1 cellular context compared by ENCODE assay signal in genomic region chr2:111883661-111884591, GRCh38.
TF ChIP-seq lines count a peak whose summit lies in the region.

ANAPC1 (minus strand) TSS chr2:111884193; CDS start chr2:111880825, 3,368 bp downstream.

TF ChIP-seq in K562, 482 proteins besides CTCF, POLR2A, EP300 and RAD21 (continued from another document):
- TF ChIP-seq, protein P1, sequence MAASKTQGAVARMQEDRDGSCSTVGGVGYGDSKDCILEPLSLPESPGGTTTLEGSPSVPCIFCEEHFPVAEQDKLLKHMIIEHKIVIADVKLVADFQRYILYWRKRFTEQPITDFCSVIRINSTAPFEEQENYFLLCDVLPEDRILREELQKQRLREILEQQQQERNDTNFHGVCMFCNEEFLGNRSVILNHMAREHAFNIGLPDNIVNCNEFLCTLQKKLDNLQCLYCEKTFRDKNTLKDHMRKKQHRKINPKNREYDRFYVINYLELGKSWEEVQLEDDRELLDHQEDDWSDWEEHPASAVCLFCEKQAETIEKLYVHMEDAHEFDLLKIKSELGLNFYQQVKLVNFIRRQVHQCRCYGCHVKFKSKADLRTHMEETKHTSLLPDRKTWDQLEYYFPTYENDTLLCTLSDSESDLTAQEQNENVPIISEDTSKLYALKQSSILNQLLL (CRISPR knock-in tag; IDR thresholded peaks at IDR 0.05; ENCODE audit: borderline replicate concordance), result no peak
- TF ChIP-seq CREM (IDR thresholded peaks at IDR 0.05; ENCODE audit: low read depth), result peak; percentile 64; the same call in 1 of the 2 replicates
- peak; percentile 87 for TF ChIP-seq PHF20 (IDR thresholded peaks at IDR 0.05; ENCODE audit: partially characterized antibody)
- no peak for TF ChIP-seq E2F5 (CRISPR knock-in tag; IDR thresholded peaks at IDR 0.05)
- peak; percentile 97 for TF ChIP-seq SAP30 (IDR thresholded peaks at IDR 0.05; ENCODE audit: borderline replicate concordance, insufficient read depth, low read depth, low read length, poor library complexity, severe bottlenecking)
- TF ChIP-seq HEY1 (CRISPR knock-in tag; IDR thresholded peaks at IDR 0.05; ENCODE audit: borderline replicate concordance), result no peak
- TF ChIP-seq, protein P2, sequence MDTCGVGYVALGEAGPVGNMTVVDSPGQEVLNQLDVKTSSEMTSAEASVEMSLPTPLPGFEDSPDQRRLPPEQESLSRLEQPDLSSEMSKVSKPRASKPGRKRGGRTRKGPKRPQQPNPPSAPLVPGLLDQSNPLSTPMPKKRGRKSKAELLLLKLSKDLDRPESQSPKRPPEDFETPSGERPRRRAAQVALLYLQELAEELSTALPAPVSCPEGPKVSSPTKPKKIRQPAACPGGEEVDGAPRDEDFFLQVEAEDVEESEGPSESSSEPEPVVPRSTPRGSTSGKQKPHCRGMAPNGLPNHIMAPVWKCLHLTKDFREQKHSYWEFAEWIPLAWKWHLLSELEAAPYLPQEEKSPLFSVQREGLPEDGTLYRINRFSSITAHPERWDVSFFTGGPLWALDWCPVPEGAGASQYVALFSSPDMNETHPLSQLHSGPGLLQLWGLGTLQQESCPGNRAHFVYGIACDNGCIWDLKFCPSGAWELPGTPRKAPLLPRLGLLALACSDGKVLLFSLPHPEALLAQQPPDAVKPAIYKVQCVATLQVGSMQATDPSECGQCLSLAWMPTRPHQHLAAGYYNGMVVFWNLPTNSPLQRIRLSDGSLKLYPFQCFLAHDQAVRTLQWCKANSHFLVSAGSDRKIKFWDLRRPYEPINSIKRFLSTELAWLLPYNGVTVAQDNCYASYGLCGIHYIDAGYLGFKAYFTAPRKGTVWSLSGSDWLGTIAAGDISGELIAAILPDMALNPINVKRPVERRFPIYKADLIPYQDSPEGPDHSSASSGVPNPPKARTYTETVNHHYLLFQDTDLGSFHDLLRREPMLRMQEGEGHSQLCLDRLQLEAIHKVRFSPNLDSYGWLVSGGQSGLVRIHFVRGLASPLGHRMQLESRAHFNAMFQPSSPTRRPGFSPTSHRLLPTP (IDR thresholded peaks at IDR 0.05; ENCODE audit: borderline replicate concordance, extremely low read depth, insufficient read length), result no peak
- no peak for TF ChIP-seq SLC30A9 (CRISPR knock-in tag; IDR thresholded peaks at IDR 0.05)
- TF ChIP-seq ETV5 (CRISPR knock-in tag; IDR thresholded peaks at IDR 0.05; ENCODE audit: low read depth), result peak; percentile 62
- TF ChIP-seq HDAC2 (IDR thresholded peaks at IDR 0.05), result no peak; the same call in 1 of the 2 replicates
- no peak for TF ChIP-seq SMARCA5 (IDR thresholded peaks at IDR 0.05)
- TF ChIP-seq, protein P3, sequence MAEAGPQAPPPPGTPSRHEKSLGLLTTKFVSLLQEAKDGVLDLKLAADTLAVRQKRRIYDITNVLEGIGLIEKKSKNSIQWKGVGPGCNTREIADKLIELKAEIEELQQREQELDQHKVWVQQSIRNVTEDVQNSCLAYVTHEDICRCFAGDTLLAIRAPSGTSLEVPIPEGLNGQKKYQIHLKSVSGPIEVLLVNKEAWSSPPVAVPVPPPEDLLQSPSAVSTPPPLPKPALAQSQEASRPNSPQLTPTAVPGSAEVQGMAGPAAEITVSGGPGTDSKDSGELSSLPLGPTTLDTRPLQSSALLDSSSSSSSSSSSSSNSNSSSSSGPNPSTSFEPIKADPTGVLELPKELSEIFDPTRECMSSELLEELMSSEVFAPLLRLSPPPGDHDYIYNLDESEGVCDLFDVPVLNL (CRISPR knock-in tag; IDR thresholded peaks at IDR 0.05; ENCODE audit: low read depth), result peak; percentile 86
- TF ChIP-seq, protein P4, sequence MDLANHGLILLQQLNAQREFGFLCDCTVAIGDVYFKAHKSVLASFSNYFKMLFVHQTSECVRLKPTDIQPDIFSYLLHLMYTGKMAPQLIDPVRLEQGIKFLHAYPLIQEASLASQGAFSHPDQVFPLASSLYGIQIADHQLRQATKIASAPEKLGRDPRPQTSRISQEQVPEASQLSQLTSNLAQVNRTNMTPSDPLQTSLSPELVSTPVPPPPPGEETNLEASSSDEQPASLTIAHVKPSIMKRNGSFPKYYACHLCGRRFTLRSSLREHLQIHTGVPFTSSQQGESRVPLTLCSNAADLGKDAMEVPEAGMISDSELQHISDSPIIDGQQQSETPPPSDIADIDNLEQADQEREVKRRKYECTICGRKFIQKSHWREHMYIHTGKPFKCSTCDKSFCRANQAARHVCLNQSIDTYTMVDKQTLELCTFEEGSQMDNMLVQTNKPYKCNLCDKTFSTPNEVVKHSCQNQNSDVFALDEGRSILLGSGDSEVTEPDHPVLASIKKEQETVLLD (IDR thresholded peaks at IDR 0.05), result peak; percentile 65
- TF ChIP-seq, protein P5, sequence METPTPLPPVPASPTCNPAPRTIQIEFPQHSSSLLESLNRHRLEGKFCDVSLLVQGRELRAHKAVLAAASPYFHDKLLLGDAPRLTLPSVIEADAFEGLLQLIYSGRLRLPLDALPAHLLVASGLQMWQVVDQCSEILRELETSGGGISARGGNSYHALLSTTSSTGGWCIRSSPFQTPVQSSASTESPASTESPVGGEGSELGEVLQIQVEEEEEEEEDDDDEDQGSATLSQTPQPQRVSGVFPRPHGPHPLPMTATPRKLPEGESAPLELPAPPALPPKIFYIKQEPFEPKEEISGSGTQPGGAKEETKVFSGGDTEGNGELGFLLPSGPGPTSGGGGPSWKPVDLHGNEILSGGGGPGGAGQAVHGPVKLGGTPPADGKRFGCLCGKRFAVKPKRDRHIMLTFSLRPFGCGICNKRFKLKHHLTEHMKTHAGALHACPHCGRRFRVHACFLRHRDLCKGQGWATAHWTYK (CRISPR knock-in tag; IDR thresholded peaks at IDR 0.05), result peak; percentile 15; the same call in 1 of the 2 replicates
- no peak; the same call in 1 of the 2 replicates for TF ChIP-seq CTBP1 (IDR thresholded peaks at IDR 0.05; ENCODE audit: borderline replicate concordance)
- no peak for TF ChIP-seq BACH1 (tag; IDR thresholded peaks at IDR 0.05)
- no peak for TF ChIP-seq CBFA2T2 (conservative IDR thresholded peaks at IDR 0.05)
- TF ChIP-seq ZNF707 (CRISPR knock-in tag; conservative IDR thresholded peaks at IDR 0.05), result no peak
- peak; percentile 90 for TF ChIP-seq POLR2AphosphoS5 (IDR thresholded peaks at IDR 0.05; ENCODE audit: control insufficient read depth, insufficient read depth, low read depth, low read length)
- TF ChIP-seq TAF9B (IDR thresholded peaks at IDR 0.05; ENCODE audit: partially characterized antibody), result peak; percentile 92
- no peak for TF ChIP-seq CEBPB (tag; IDR thresholded peaks at IDR 0.05)
- TF ChIP-seq SUPT5H (IDR thresholded peaks at IDR 0.05), result peak; percentile 96
- 0 out of 2 replicates have a peak, but pooled peaks have one; percentile 10 for TF ChIP-seq E2F3 (CRISPR knock-in tag; IDR thresholded peaks at IDR 0.05)
- TF ChIP-seq STAG1 (CRISPR knock-in tag; IDR thresholded peaks at IDR 0.05; ENCODE audit: borderline replicate concordance), result peak; percentile 28; the same call in 1 of the 2 replicates
- TF ChIP-seq HLTF (IDR thresholded peaks at IDR 0.05), result no peak
- peak; percentile 27; the same call in 1 of the 2 replicates for TF ChIP-seq TRIM28 (IDR thresholded peaks at IDR 0.05)
- no peak for TF ChIP-seq FOXM1 (IDR thresholded peaks at IDR 0.05; ENCODE audit: low read depth)
- peak; percentile 72 for TF ChIP-seq FOXM1 (CRISPR knock-in tag; IDR thresholded peaks at IDR 0.05; ENCODE audit: low read depth)
- TF ChIP-seq, protein P6, sequence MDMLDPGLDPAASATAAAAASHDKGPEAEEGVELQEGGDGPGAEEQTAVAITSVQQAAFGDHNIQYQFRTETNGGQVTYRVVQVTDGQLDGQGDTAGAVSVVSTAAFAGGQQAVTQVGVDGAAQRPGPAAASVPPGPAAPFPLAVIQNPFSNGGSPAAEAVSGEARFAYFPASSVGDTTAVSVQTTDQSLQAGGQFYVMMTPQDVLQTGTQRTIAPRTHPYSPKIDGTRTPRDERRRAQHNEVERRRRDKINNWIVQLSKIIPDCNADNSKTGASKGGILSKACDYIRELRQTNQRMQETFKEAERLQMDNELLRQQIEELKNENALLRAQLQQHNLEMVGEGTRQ (CRISPR knock-in tag; IDR thresholded peaks at IDR 0.05), result peak; percentile 63
- TF ChIP-seq, protein P7, sequence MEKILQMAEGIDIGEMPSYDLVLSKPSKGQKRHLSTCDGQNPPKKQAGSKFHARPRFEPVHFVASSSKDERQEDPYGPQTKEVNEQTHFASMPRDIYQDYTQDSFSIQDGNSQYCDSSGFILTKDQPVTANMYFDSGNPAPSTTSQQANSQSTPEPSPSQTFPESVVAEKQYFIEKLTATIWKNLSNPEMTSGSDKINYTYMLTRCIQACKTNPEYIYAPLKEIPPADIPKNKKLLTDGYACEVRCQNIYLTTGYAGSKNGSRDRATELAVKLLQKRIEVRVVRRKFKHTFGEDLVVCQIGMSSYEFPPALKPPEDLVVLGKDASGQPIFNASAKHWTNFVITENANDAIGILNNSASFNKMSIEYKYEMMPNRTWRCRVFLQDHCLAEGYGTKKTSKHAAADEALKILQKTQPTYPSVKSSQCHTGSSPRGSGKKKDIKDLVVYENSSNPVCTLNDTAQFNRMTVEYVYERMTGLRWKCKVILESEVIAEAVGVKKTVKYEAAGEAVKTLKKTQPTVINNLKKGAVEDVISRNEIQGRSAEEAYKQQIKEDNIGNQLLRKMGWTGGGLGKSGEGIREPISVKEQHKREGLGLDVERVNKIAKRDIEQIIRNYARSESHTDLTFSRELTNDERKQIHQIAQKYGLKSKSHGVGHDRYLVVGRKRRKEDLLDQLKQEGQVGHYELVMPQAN (IDR thresholded peaks at IDR 0.05; ENCODE audit: borderline replicate concordance), result peak; percentile 98
- no peak for TF ChIP-seq ZNF780A (CRISPR knock-in tag; IDR thresholded peaks at IDR 0.05)
- TF ChIP-seq GABPB1 (CRISPR knock-in tag; IDR thresholded peaks at IDR 0.05), result peak; percentile 78
- TF ChIP-seq MBD2 (IDR thresholded peaks at IDR 0.05; ENCODE audit: borderline replicate concordance, low read depth), result peak; percentile 21; the same call in 1 of the 2 replicates
- TF ChIP-seq MXI1 (IDR thresholded peaks at IDR 0.05; ENCODE audit: low read depth, low read length), result peak; percentile 44
- TF ChIP-seq CREB3L1 (IDR thresholded peaks at IDR 0.05; ENCODE audit: borderline replicate concordance, low read depth), result peak; percentile 54; the same call in 1 of the 2 replicates
- TF ChIP-seq FOXP1 (CRISPR knock-in tag; IDR thresholded peaks at IDR 0.05), result peak; percentile 62; the same call in 1 of the 2 replicates
- TF ChIP-seq, protein P8, sequence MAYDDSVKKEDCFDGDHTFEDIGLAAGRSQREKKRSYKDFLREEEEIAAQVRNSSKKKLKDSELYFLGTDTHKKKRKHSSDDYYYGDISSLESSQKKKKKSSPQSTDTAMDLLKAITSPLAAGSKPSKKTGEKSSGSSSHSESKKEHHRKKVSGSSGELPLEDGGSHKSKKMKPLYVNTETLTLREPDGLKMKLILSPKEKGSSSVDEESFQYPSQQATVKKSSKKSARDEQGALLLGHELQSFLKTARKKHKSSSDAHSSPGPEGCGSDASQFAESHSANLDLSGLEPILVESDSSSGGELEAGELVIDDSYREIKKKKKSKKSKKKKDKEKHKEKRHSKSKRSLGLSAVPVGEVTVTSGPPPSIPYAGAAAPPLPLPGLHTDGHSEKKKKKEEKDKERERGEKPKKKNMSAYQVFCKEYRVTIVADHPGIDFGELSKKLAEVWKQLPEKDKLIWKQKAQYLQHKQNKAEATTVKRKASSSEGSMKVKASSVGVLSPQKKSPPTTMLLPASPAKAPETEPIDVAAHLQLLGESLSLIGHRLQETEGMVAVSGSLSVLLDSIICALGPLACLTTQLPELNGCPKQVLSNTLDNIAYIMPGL (CRISPR knock-in tag; IDR thresholded peaks at IDR 0.05), result peak; percentile 53; the same call in 1 of the 2 replicates
- TF ChIP-seq LEF1 (IDR thresholded peaks at IDR 0.05), result 0 out of 2 replicates have a peak, but pooled peaks have one; percentile 18
- TF ChIP-seq RFX1 (IDR thresholded peaks at IDR 0.05), result no peak
